8 cellular contexts compared by ENCODE assay signal in genomic region chr6:117907600-117908245, GRCh38. TPM values are rescaled to one million over a fixed set of nuclear protein-coding genes. Genes with fewer than 3 reads are reported as not detected.
DNase-seq lines count a peak whose midpoint lies in the region; ATAC-seq and TF ChIP-seq lines count a peak whose summit lies in the region.

No MANE protein-coding gene starts in this region.

- no TSS peak for BruUV-seq in Caco-2 (replicated peaks; lab: Mats Ljungman, UMichigan)

- peaks cover 0 to 26% (median 4%) of the 10 kb centered on the region in 4 donors for H3K4me1 ChIP-seq in tibial nerve
- H3K4me1 ChIP-seq in Caco-2: no peaks in the 10 kb centered on the region

- H3K36me3 Mint-ChIP-seq in activated CD8-positive, alpha-beta T cell treated with anti-CD3 and anti-CD28 coated beads for 36 hours (ENCODE audit: low read depth): no peaks in the 10 kb centered on the region
- H3K36me3 Mint-ChIP-seq in activated CD8-positive, alpha-beta T cell treated with anti-CD3 and anti-CD28 coated beads, Interleukin-2, amount 10 ng/mL, durations not matched to agents 7 days and 5 days (ENCODE audit: low read depth): no peaks in the 10 kb centered on the region
- no peaks in the 10 kb centered on the region for H3K36me3 Mint-ChIP-seq in Caco-2 (ENCODE audit: insufficient read depth, unreplicated experiment)

- no peak overlapping the region for H3K27ac Mint-ChIP-seq in activated CD8-positive, alpha-beta T cell treated with anti-CD3 and anti-CD28 coated beads for 36 hours
- H3K27ac Mint-ChIP-seq in activated CD8-positive, alpha-beta T cell treated with anti-CD3 and anti-CD28 coated beads, Interleukin-2, amount 10 ng/mL, durations not matched to agents 7 days and 5 days: no peak overlapping the region
- H3K27ac Mint-ChIP-seq in Caco-2 (ENCODE audit: unreplicated experiment): no peak overlapping the region

- H3K27me3 ChIP-seq in tibial nerve (peaks cover 0 to 19% of the 10 kb centered on the region in 2 donors), Caco-2 (replicated peaks; ENCODE audit: control insufficient read depth, insufficient read depth, low read length) (no peaks in the 10 kb centered on the region)

- no peak for DNase-seq in activated CD8-positive, alpha-beta T cell treated with anti-CD3 and anti-CD28 coated beads for 36 hours
- DNase-seq in activated CD8-positive, alpha-beta T cell treated with anti-CD3 and anti-CD28 coated beads, Interleukin-2, amount 10 ng/mL, durations not matched to agents 7 days and 5 days: no peak
- DNase-seq in astrocyte of the hippocampus (ENCODE audit: low read depth, low spot score) (peak; percentile 65), left kidney (ENCODE audit: low read depth, low spot score) (peak; percentile 75), tibial nerve (ENCODE audit: low spot score in 2 of 2) (no peak), erythroblast (lab: John Stamatoyannopoulos, UW) (no peak), Caco-2 (no peak)

- ATAC-seq in activated CD8-positive, alpha-beta T cell treated with anti-CD3 and anti-CD28 coated beads for 36 hours: peak; percentile 27
- ATAC-seq in activated CD8-positive, alpha-beta T cell treated with anti-CD3 and anti-CD28 coated beads, Interleukin-2, amount 10 ng/mL, durations not matched to agents 7 days and 5 days: no peak
- ATAC-seq in HG03280 (IDR thresholded peaks at IDR 0.05; ENCODE audit: unreplicated experiment): peak; percentile 7

- H3K36me3 ChIP-seq in tibial nerve (no peaks in the 10 kb centered on the region), Caco-2 (ENCODE audit: control insufficient read depth, insufficient read depth, low read length) (no peaks in the 10 kb centered on the region)

- intact Hi-C loops in activated CD8-positive, alpha-beta T cell treated with anti-CD3 and anti-CD28 coated beads for 36 hours (cut with micrococcal nuclease): no loop called here
- intact Hi-C loops in Caco-2 (cut with micrococcal nuclease; ENCODE audit: unreplicated experiment): no loop called here

- H3K9me3 ChIP-seq in tibial nerve: no peaks in the 10 kb centered on the region
- H3K9me3 ChIP-seq in Caco-2: no peaks in the 10 kb centered on the region

- H3K27ac ChIP-seq in tibial nerve: peak overlapping the region; percentile 10 to 86 (median 68)

- no peak for TF ChIP-seq POLR2A in tibial nerve (IDR thresholded peaks at IDR 0.05)
- no peak for TF ChIP-seq POLR2A in erythroblast (IDR thresholded peaks at IDR 0.05; ENCODE audit: low read length)

- H3K4me1 Mint-ChIP-seq in activated CD8-positive, alpha-beta T cell treated with anti-CD3 and anti-CD28 coated beads for 36 hours (ENCODE audit: low read depth): peaks cover 5% of the 10 kb centered on the region
- H3K4me1 Mint-ChIP-seq in activated CD8-positive, alpha-beta T cell treated with anti-CD3 and anti-CD28 coated beads, Interleukin-2, amount 10 ng/mL, durations not matched to agents 7 days and 5 days (ENCODE audit: low read depth): peaks cover 8% of the 10 kb centered on the region
- no peaks in the 10 kb centered on the region for H3K4me1 Mint-ChIP-seq in Caco-2 (ENCODE audit: low read depth, unreplicated experiment)

- CTCF ChIA-PET in activated CD8-positive, alpha-beta T cell treated with anti-CD3 and anti-CD28 coated beads for 36 hours (lab: Charles Lee): interaction anchor here (0.6 to 1.1 kb wide), 2 partner anchors 18 to 70 kb away, joined by 4 read pairs; no protein-coding TSS in a partner anchor
- CTCF ChIA-PET in activated CD8-positive, alpha-beta T cell treated with anti-CD3 and anti-CD28 coated beads, Interleukin-2, amount 10 ng/mL, durations not matched to agents 7 days and 5 days (lab: Charles Lee): no interaction called here
- CTCF ChIA-PET in Caco-2 (lab: Charles Lee): no interaction called here

- 0 to 1% methylated on average over 14 to 53 of the region's 82 CpGs for WGBS in tibial nerve, 2 donors

- POLR2A ChIA-PET in activated CD8-positive, alpha-beta T cell treated with anti-CD3 and anti-CD28 coated beads for 36 hours (lab: Charles Lee): no interaction called here
- POLR2A ChIA-PET in activated CD8-positive, alpha-beta T cell treated with anti-CD3 and anti-CD28 coated beads, Interleukin-2, amount 10 ng/mL, durations not matched to agents 7 days and 5 days (lab: Charles Lee): no interaction called here
- POLR2A ChIA-PET in Caco-2 (lab: Charles Lee): no interaction called here

- no peak for TF ChIP-seq EP300 in tibial nerve (IDR thresholded peaks at IDR 0.05)

- peak overlapping the region; percentile 19 for H3K4me3 Mint-ChIP-seq in activated CD8-positive, alpha-beta T cell treated with anti-CD3 and anti-CD28 coated beads for 36 hours
- H3K4me3 Mint-ChIP-seq in activated CD8-positive, alpha-beta T cell treated with anti-CD3 and anti-CD28 coated beads, Interleukin-2, amount 10 ng/mL, durations not matched to agents 7 days and 5 days: no peak overlapping the region
- H3K4me3 Mint-ChIP-seq in Caco-2 (ENCODE audit: unreplicated experiment): no peak overlapping the region

- no peaks in the 10 kb centered on the region for H3K9me3 Mint-ChIP-seq in activated CD8-positive, alpha-beta T cell treated with anti-CD3 and anti-CD28 coated beads for 36 hours
- no peaks in the 10 kb centered on the region for H3K9me3 Mint-ChIP-seq in activated CD8-positive, alpha-beta T cell treated with anti-CD3 and anti-CD28 coated beads, Interleukin-2, amount 10 ng/mL, durations not matched to agents 7 days and 5 days (ENCODE audit: insufficient read depth)
- H3K9me3 Mint-ChIP-seq in Caco-2 (ENCODE audit: unreplicated experiment): no peaks in the 10 kb centered on the region

- peaks cover 62% of the 10 kb centered on the region for H3K27me3 Mint-ChIP-seq in activated CD8-positive, alpha-beta T cell treated with anti-CD3 and anti-CD28 coated beads for 36 hours
- H3K27me3 Mint-ChIP-seq in activated CD8-positive, alpha-beta T cell treated with anti-CD3 and anti-CD28 coated beads, Interleukin-2, amount 10 ng/mL, durations not matched to agents 7 days and 5 days (ENCODE audit: low read depth): peaks cover 47% of the 10 kb centered on the region
- H3K27me3 Mint-ChIP-seq in Caco-2 (ENCODE audit: insufficient read depth, unreplicated experiment): peaks cover 2% of the 10 kb centered on the region

- TF ChIP-seq CTCF in activated CD8-positive, alpha-beta T cell treated with anti-CD3 and anti-CD28 coated beads for 36 hours (IDR thresholded peaks at IDR 0.05): no peak
- no peak for TF ChIP-seq CTCF in tibial nerve (IDR thresholded peaks at IDR 0.05)
- TF ChIP-seq CTCF in Caco-2 (IDR thresholded peaks at IDR 0.05; ENCODE audit: insufficient read depth in 1 of 2, low read depth in 1 of 2, low read length in 1 of 2, severe bottlenecking in 1 of 2, unreplicated experiment in 1 of 2): no peak

- H3K4me3 ChIP-seq in tibial nerve (peak overlapping the region; percentile 39 to 65 (median 45)), Caco-2 (ENCODE audit: low read depth, low read length) (no peak overlapping the region)

RNA-seq across cellular contexts. Expression of gene SLC35F1, which starts 0.7 kb away (rescaled TPM):
- total RNA-seq in activated CD8-positive, alpha-beta T cell treated with anti-CD3 and anti-CD28 coated beads for 36 hours: under 1 TPM; 0.09 TPM
- total RNA-seq in activated CD8-positive, alpha-beta T cell treated with anti-CD3 and anti-CD28 coated beads, Interleukin-2, amount 10 ng/mL, durations not matched to agents 7 days and 5 days: not detected
- total RNA-seq in tibial nerve: 10 to 100 TPM; 12.7 to 40.4 (median 16.5) TPM
- total RNA-seq in Caco-2 (2022): not detected in 2 replicates

Comparison
In these comparisons a context has a peak if more than half of its experiments do, and no peak if none do; other contexts are left out.
1. DNase-seq: peak in astrocyte of the hippocampus (single experiment) and left kidney (single experiment); none in activated CD8-positive, alpha-beta T cell treated with anti-CD3 and anti-CD28 coated beads for 36 hours (single experiment), activated CD8-positive, alpha-beta T cell treated with anti-CD3 and anti-CD28 coated beads, Interleukin-2, amount 10 ng/mL, durations not matched to agents 7 days and 5 days (single experiment), tibial nerve (0 of 2), erythroblast (0 of 2) and Caco-2 (0 of 2).
2. RNA of gene SLC35F1, which starts 0.7 kb away (total RNA-seq): 12.7 to 40.4 TPM in tibial nerve; 0.09 TPM in activated CD8-positive, alpha-beta T cell treated with anti-CD3 and anti-CD28 coated beads for 36 hours, not detected in activated CD8-positive, alpha-beta T cell treated with anti-CD3 and anti-CD28 coated beads, Interleukin-2, amount 10 ng/mL, durations not matched to agents 7 days and 5 days and not detected in Caco-2; every median in the first group is over 10 times any median in the second.